Comparison of ENCODE assay signal across 1 cellular context in the genomic region with DNA sequence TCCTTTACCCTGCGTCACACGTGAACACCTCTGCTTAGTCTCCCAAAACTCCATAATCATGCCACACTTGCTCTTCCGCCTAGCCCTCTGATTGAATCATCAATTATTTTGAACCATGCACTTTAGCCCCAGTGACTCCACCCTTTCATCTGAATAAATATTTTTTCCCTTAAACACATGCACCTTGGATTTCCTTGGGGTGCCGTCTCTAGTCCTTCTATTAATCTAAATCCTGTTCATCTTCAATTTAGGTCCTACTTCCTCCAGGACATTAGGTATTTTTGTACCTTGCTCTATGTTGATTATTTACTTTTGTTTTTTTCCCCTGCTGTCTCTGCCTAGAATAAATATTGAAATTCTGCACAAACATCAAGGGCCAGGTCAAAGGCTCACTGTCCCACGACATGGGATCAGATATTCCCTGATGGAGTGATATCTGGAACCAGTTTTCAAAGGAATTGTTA.
TF ChIP-seq lines count a peak whose summit lies in the region.

No MANE protein-coding gene starts in this region.

TF ChIP-seq in HepG2, 621 proteins besides CTCF, POLR2A, EP300 and RAD21 (continued from another document and continues in another):
- TF ChIP-seq, protein P1, sequence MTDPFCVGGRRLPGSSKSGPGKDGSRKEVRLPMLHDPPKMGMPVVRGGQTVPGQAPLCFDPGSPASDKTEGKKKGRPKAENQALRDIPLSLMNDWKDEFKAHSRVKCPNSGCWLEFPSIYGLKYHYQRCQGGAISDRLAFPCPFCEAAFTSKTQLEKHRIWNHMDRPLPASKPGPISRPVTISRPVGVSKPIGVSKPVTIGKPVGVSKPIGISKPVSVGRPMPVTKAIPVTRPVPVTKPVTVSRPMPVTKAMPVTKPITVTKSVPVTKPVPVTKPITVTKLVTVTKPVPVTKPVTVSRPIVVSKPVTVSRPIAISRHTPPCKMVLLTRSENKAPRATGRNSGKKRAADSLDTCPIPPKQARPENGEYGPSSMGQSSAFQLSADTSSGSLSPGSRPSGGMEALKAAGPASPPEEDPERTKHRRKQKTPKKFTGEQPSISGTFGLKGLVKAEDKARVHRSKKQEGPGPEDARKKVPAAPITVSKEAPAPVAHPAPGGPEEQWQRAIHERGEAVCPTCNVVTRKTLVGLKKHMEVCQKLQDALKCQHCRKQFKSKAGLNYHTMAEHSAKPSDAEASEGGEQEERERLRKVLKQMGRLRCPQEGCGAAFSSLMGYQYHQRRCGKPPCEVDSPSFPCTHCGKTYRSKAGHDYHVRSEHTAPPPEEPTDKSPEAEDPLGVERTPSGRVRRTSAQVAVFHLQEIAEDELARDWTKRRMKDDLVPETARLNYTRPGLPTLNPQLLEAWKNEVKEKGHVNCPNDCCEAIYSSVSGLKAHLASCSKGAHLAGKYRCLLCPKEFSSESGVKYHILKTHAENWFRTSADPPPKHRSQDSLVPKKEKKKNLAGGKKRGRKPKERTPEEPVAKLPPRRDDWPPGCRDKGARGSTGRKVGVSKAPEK (CRISPR knock-in tag; IDR thresholded peaks at IDR 0.05; ENCODE audit: borderline replicate concordance): no peak
- TF ChIP-seq ZNF143 (CRISPR knock-in tag; IDR thresholded peaks at IDR 0.05): no peak
- no peak for TF ChIP-seq ARNT2 (CRISPR knock-in tag; IDR thresholded peaks at IDR 0.05; ENCODE audit: low read depth)
- TF ChIP-seq TAF15 (IDR thresholded peaks at IDR 0.05; ENCODE audit: low read depth, low read length, poor library complexity, severe bottlenecking): no peak
- TF ChIP-seq HDAC6 (IDR thresholded peaks at IDR 0.05; ENCODE audit: low read depth, low read length): no peak
- TF ChIP-seq ONECUT2 (CRISPR knock-in tag; IDR thresholded peaks at IDR 0.05): no peak
- no peak for TF ChIP-seq CREB1 (IDR thresholded peaks at IDR 0.05)
- TF ChIP-seq CREB1 (CRISPR knock-in tag; IDR thresholded peaks at IDR 0.05): peak; percentile 84
- no peak for TF ChIP-seq KLF15 (CRISPR knock-in tag; IDR thresholded peaks at IDR 0.05; ENCODE audit: borderline replicate concordance)
- no peak for TF ChIP-seq ZNF605 (CRISPR knock-in tag; IDR thresholded peaks at IDR 0.05)
- no peak for TF ChIP-seq CBX2 (IDR thresholded peaks at IDR 0.05; ENCODE audit: low read depth, low read length)
- no peak for TF ChIP-seq CBX2 (CRISPR knock-in tag; IDR thresholded peaks at IDR 0.05; ENCODE audit: low read depth)
- TF ChIP-seq, protein P2, sequence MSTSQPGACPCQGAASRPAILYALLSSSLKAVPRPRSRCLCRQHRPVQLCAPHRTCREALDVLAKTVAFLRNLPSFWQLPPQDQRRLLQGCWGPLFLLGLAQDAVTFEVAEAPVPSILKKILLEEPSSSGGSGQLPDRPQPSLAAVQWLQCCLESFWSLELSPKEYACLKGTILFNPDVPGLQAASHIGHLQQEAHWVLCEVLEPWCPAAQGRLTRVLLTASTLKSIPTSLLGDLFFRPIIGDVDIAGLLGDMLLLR (CRISPR knock-in tag; IDR thresholded peaks at IDR 0.05): no peak
- no peak for TF ChIP-seq ZNF333 (CRISPR knock-in tag; IDR thresholded peaks at IDR 0.05; ENCODE audit: borderline replicate concordance)
- TF ChIP-seq, protein P3, sequence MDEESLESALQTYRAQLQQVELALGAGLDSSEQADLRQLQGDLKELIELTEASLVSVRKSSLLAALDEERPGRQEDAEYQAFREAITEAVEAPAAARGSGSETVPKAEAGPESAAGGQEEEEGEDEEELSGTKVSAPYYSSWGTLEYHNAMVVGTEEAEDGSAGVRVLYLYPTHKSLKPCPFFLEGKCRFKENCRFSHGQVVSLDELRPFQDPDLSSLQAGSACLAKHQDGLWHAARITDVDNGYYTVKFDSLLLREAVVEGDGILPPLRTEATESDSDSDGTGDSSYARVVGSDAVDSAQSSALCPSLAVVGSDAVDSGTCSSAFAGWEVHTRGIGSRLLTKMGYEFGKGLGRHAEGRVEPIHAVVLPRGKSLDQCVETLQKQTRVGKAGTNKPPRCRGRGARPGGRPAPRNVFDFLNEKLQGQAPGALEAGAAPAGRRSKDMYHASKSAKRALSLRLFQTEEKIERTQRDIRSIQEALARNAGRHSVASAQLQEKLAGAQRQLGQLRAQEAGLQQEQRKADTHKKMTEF (CRISPR knock-in tag; IDR thresholded peaks at IDR 0.05): peak; percentile 64
- TF ChIP-seq, protein P4, sequence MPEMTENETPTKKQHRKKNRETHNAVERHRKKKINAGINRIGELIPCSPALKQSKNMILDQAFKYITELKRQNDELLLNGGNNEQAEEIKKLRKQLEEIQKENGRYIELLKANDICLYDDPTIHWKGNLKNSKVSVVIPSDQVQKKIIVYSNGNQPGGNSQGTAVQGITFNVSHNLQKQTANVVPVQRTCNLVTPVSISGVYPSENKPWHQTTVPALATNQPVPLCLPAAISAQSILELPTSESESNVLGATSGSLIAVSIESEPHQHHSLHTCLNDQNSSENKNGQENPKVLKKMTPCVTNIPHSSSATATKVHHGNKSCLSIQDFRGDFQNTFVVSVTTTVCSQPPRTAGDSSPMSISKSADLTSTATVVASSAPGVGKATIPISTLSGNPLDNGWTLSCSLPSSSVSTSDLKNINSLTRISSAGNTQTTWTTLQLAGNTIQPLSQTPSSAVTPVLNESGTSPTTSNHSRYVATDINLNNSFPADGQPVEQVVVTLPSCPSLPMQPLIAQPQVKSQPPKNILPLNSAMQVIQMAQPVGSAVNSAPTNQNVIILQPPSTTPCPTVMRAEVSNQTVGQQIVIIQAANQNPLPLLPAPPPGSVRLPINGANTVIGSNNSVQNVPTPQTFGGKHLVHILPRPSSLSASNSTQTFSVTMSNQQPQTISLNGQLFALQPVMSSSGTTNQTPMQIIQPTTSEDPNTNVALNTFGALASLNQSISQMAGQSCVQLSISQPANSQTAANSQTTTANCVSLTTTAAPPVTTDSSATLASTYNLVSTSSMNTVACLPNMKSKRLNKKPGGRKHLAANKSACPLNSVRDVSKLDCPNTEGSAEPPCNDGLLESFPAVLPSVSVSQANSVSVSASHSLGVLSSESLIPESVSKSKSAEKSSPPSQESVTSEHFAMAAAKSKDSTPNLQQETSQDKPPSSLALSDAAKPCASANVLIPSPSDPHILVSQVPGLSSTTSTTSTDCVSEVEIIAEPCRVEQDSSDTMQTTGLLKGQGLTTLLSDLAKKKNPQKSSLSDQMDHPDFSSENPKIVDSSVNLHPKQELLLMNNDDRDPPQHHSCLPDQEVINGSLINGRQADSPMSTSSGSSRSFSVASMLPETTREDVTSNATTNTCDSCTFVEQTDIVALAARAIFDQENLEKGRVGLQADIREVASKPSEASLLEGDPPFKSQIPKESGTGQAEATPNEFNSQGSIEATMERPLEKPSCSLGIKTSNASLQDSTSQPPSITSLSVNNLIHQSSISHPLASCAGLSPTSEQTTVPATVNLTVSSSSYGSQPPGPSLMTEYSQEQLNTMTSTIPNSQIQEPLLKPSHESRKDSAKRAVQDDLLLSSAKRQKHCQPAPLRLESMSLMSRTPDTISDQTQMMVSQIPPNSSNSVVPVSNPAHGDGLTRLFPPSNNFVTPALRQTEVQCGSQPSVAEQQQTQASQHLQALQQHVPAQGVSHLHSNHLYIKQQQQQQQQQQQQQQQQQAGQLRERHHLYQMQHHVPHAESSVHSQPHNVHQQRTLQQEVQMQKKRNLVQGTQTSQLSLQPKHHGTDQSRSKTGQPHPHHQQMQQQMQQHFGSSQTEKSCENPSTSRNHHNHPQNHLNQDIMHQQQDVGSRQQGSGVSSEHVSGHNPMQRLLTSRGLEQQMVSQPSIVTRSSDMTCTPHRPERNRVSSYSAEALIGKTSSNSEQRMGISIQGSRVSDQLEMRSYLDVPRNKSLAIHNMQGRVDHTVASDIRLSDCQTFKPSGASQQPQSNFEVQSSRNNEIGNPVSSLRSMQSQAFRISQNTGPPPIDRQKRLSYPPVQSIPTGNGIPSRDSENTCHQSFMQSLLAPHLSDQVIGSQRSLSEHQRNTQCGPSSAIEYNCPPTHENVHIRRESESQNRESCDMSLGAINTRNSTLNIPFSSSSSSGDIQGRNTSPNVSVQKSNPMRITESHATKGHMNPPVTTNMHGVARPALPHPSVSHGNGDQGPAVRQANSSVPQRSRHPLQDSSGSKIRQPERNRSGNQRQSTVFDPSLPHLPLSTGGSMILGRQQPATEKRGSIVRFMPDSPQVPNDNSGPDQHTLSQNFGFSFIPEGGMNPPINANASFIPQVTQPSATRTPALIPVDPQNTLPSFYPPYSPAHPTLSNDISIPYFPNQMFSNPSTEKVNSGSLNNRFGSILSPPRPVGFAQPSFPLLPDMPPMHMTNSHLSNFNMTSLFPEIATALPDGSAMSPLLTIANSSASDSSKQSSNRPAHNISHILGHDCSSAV (CRISPR knock-in tag; IDR thresholded peaks at IDR 0.05; ENCODE audit: borderline replicate concordance): no peak
- no peak; the same call in 1 of the 2 replicates for TF ChIP-seq JUNB (CRISPR knock-in tag; IDR thresholded peaks at IDR 0.05; ENCODE audit: borderline replicate concordance)
- TF ChIP-seq, protein P5, sequence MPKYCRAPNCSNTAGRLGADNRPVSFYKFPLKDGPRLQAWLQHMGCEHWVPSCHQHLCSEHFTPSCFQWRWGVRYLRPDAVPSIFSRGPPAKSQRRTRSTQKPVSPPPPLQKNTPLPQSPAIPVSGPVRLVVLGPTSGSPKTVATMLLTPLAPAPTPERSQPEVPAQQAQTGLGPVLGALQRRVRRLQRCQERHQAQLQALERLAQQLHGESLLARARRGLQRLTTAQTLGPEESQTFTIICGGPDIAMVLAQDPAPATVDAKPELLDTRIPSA (CRISPR knock-in tag; IDR thresholded peaks at IDR 0.05; ENCODE audit: borderline replicate concordance): no peak; the same call in 1 of the 2 replicates
- peak; percentile 79 for TF ChIP-seq LCORL (IDR thresholded peaks at IDR 0.05)
- TF ChIP-seq LCORL (CRISPR knock-in tag; IDR thresholded peaks at IDR 0.05): peak; percentile 59; the same call in 1 of the 2 replicates
- TF ChIP-seq SRSF4 (IDR thresholded peaks at IDR 0.05; ENCODE audit: low read depth, low read length, poor library complexity, severe bottlenecking): no peak
- no peak for TF ChIP-seq ZNF816 (CRISPR knock-in tag; IDR thresholded peaks at IDR 0.05; ENCODE audit: borderline replicate concordance)
- TF ChIP-seq ZNF775 (CRISPR knock-in tag; IDR thresholded peaks at IDR 0.05; ENCODE audit: borderline replicate concordance): no peak
- TF ChIP-seq ZKSCAN5 (CRISPR knock-in tag; IDR thresholded peaks at IDR 0.05): no peak
- no peak for TF ChIP-seq NONO (IDR thresholded peaks at IDR 0.05)
- peak; percentile 40; the same call in 1 of the 2 replicates for TF ChIP-seq NONO (CRISPR knock-in tag; conservative IDR thresholded peaks at IDR 0.05)
- peak; percentile 69; the same call in 1 of the 2 replicates for TF ChIP-seq POGZ (CRISPR knock-in tag; IDR thresholded peaks at IDR 0.05)
- TF ChIP-seq, protein P6, sequence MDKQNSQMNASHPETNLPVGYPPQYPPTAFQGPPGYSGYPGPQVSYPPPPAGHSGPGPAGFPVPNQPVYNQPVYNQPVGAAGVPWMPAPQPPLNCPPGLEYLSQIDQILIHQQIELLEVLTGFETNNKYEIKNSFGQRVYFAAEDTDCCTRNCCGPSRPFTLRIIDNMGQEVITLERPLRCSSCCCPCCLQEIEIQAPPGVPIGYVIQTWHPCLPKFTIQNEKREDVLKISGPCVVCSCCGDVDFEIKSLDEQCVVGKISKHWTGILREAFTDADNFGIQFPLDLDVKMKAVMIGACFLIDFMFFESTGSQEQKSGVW (CRISPR knock-in tag; IDR thresholded peaks at IDR 0.05; ENCODE audit: borderline replicate concordance): no peak
- TF ChIP-seq, protein P7, sequence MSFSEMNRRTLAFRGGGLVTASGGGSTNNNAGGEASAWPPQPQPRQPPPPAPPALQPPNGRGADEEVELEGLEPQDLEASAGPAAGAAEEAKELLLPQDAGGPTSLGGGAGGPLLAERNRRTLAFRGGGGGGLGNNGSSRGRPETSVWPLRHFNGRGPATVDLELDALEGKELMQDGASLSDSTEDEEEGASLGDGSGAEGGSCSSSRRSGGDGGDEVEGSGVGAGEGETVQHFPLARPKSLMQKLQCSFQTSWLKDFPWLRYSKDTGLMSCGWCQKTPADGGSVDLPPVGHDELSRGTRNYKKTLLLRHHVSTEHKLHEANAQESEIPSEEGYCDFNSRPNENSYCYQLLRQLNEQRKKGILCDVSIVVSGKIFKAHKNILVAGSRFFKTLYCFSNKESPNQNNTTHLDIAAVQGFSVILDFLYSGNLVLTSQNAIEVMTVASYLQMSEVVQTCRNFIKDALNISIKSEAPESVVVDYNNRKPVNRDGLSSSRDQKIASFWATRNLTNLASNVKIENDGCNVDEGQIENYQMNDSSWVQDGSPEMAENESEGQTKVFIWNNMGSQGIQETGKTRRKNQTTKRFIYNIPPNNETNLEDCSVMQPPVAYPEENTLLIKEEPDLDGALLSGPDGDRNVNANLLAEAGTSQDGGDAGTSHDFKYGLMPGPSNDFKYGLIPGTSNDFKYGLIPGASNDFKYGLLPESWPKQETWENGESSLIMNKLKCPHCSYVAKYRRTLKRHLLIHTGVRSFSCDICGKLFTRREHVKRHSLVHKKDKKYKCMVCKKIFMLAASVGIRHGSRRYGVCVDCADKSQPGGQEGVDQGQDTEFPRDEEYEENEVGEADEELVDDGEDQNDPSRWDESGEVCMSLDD (CRISPR knock-in tag; IDR thresholded peaks at IDR 0.05; ENCODE audit: borderline replicate concordance): no peak
- TF ChIP-seq ZNF839 (CRISPR knock-in tag; IDR thresholded peaks at IDR 0.05; ENCODE audit: borderline replicate concordance): no peak
- TF ChIP-seq PITX1 (CRISPR knock-in tag; IDR thresholded peaks at IDR 0.05): peak; percentile 71
- no peak for TF ChIP-seq ZNF136 (CRISPR knock-in tag; IDR thresholded peaks at IDR 0.05; ENCODE audit: low read depth)
- TF ChIP-seq THYN1 (CRISPR knock-in tag; IDR thresholded peaks at IDR 0.05; ENCODE audit: borderline replicate concordance, low read depth): no peak
- TF ChIP-seq, protein P8, sequence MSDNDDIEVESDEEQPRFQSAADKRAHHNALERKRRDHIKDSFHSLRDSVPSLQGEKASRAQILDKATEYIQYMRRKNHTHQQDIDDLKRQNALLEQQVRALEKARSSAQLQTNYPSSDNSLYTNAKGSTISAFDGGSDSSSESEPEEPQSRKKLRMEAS (IDR thresholded peaks at IDR 0.05): no peak
- no peak for TF ChIP-seq GABPB1 (CRISPR knock-in tag; IDR thresholded peaks at IDR 0.05)
- peak; percentile 51 for TF ChIP-seq HDAC2 (CRISPR knock-in tag; IDR thresholded peaks at IDR 0.05)
- TF ChIP-seq ZFP36 (IDR thresholded peaks at IDR 0.05; ENCODE audit: borderline replicate concordance, low read depth, low read length, partially characterized antibody): no peak
- peak; percentile 75 to 94 for TF ChIP-seq NR2F1 (CRISPR knock-in tag; IDR thresholded peaks at IDR 0.05)
- TF ChIP-seq, protein P9, sequence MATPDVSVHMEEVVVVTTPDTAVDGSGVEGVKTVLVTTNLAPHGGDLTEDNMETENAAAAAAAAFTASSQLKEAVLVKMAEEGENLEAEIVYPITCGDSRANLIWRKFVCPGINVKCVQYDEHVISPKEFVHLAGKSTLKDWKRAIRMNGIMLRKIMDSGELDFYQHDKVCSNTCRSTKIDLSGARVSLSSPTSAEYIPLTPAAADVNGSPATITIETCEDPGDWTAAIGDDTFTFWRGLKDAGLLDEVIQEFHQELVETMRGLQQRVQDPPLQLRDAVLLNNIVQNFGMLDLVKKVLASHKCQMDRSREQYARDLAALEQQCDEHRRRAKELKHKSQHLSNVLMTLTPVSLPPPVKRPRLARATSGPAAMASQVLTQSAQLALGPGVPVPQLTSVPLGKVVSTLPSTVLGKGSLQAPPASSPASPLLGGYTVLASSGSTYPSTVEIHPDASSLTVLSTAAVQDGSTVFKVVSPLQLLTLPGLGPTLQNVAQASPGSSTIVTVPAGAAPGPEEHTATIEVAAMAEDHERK (CRISPR knock-in tag; IDR thresholded peaks at IDR 0.05; ENCODE audit: low read depth): no peak
- TF ChIP-seq MYC (CRISPR knock-in tag; IDR thresholded peaks at IDR 0.05; ENCODE audit: borderline replicate concordance): no peak
- TF ChIP-seq ATM (IDR thresholded peaks at IDR 0.05; ENCODE audit: borderline replicate concordance): no peak
- TF ChIP-seq ZNF891 (CRISPR knock-in tag; IDR thresholded peaks at IDR 0.05): no peak
- no peak for TF ChIP-seq ZC3H13 (CRISPR knock-in tag; IDR thresholded peaks at IDR 0.05)
